16 cellular contexts compared by ENCODE assay signal in genomic region chr22:49815641-49816071, GRCh38. TPM values are rescaled to one million over a fixed set of nuclear protein-coding genes. Genes with fewer than 3 reads are reported as not detected.
DNase-seq lines count a peak whose midpoint lies in the region; ATAC-seq and TF ChIP-seq lines count a peak whose summit lies in the region.
"Had no signal": no experiment of that assay in that cellular context is flagged by ENCODE, and none has a peak within 500 bp of the region (broad histone marks: within the 10 kb centered on the region; RNA-seq: fewer than 3 reads in every experiment).

No MANE protein-coding gene starts in this region.

- intact Hi-C loops in sigmoid colon (cut with DNase I) = no loop called here

- ATAC-seq in activated T-helper 17 cell treated with anti-CD3 and anti-CD28 coated beads, Interleukin-2, amount 50 U/mL, for 72 hours (replicated peaks) = peak; percentile 96
- ATAC-seq in HG03342 (IDR thresholded peaks at IDR 0.05; ENCODE audit: unreplicated experiment) (no peak), GM18861 (IDR thresholded peaks at IDR 0.05; ENCODE audit: unreplicated experiment) (no peak)
- ATAC-seq: sciatic nerve had no signal

- 82 to 88% methylated on average over 15 of the region's 15 CpGs for WGBS in sigmoid colon, 2 donors

- H3K9me3 ChIP-seq in BLaER1 treated with 17β-estradiol and CSF1 and Interleukin-3, amounts not matched to agents 10 nM and 100 nM (replicated peaks in 1 of 11) = no peaks in the 10 kb centered on the region
- H3K9me3 ChIP-seq in sigmoid colon = no peaks in the 10 kb centered on the region

- H4K20me1 ChIP-seq in BLaER1 treated with 17β-estradiol and CSF1 and Interleukin-3, amounts not matched to agents 10 nM and 100 nM = peaks cover 100% of the 10 kb centered on the region in 11 experiments

- no peaks in the 10 kb centered on the region for H3K27me3 ChIP-seq in BLaER1 treated with 17β-estradiol and CSF1 and Interleukin-3, amounts not matched to agents 10 nM and 100 nM
- H3K27me3 ChIP-seq in sigmoid colon = no peaks in the 10 kb centered on the region
- H3K27me3 ChIP-seq: cardiac muscle cell had no signal

- H3K36me3 Mint-ChIP-seq in activated T-helper 17 cell treated with anti-CD3 and anti-CD28 coated beads, Interleukin-2, amount 50 U/mL, for 72 hours (ENCODE audit: low read depth) = peaks cover 81% of the 10 kb centered on the region

- in situ Hi-C loops in G401 (cut with HindIII; ENCODE audit: low sequenced_read_pairs) = no loop called here

- peak overlapping the region; percentile 75 for H3K4me3 Mint-ChIP-seq in activated T-helper 17 cell treated with anti-CD3 and anti-CD28 coated beads, Interleukin-2, amount 50 U/mL, for 72 hours
- H3K4me3 Mint-ChIP-seq: natural killer cell treated with Interleukin-12 subunit alpha and Interleukin-12 subunit beta and Interleukin-15 and Interleukin-18, amount 100 ng/mL, for 72 hours had no signal

- no peak overlapping the region for H3K27ac ChIP-seq in BLaER1 treated with 17β-estradiol and CSF1 and Interleukin-3, amounts not matched to agents 10 nM and 100 nM
- H3K27ac ChIP-seq in sigmoid colon = peak overlapping the region in 1 of 4 donors; percentile 27
- H3K27ac ChIP-seq: cardiac muscle cell had no signal

- peak overlapping the region; percentile 64 for H3K27ac Mint-ChIP-seq in activated T-helper 17 cell treated with anti-CD3 and anti-CD28 coated beads, Interleukin-2, amount 50 U/mL, for 72 hours
- H3K27ac Mint-ChIP-seq: natural killer cell treated with Interleukin-12 subunit alpha and Interleukin-12 subunit beta and Interleukin-15 and Interleukin-18, amount 100 ng/mL, for 72 hours had no signal

- DNase-seq in G401 (ENCODE audit: low spot score) = peak; percentile 71
- peak; percentile 22 for DNase-seq in kidney glomerular epithelial cell (lab: John Stamatoyannopoulos, UW)
- no peak for DNase-seq in sigmoid colon
- no peak for DNase-seq in EL
- DNase-seq: HCEC 1CT, head of caudate nucleus, Kasumi-1, NCI-H2029 treated with DMSO at 0.1 percent for 48 hours, SIG-M5 had no signal

- no peak for TF ChIP-seq EP300 in sigmoid colon (IDR thresholded peaks at IDR 0.05)

- peaks cover 49% of the 10 kb centered on the region for H3K4me1 Mint-ChIP-seq in activated T-helper 17 cell treated with anti-CD3 and anti-CD28 coated beads, Interleukin-2, amount 50 U/mL, for 72 hours

- no peak for TF ChIP-seq POLR2A in sigmoid colon (IDR thresholded peaks at IDR 0.05)

- H3K4me1 ChIP-seq in BLaER1 treated with 17β-estradiol and CSF1 and Interleukin-3, amounts not matched to agents 10 nM and 100 nM = peaks cover 22 to 57% (median 49%) of the 10 kb centered on the region in 10 experiments
- H3K4me1 ChIP-seq in sigmoid colon = peaks cover 0 to 87% (median 85%) of the 10 kb centered on the region in 4 donors

- H3K36me3 ChIP-seq in BLaER1 treated with 17β-estradiol and CSF1 and Interleukin-3, amounts not matched to agents 10 nM and 100 nM = peaks cover 74 to 98% (median 96%) of the 10 kb centered on the region in 11 experiments
- H3K36me3 ChIP-seq in sigmoid colon = peaks cover 0 to 53% (median 24%) of the 10 kb centered on the region in 4 donors

- no peaks in the 10 kb centered on the region for H3K9me3 Mint-ChIP-seq in activated T-helper 17 cell treated with anti-CD3 and anti-CD28 coated beads, Interleukin-2, amount 50 U/mL, for 72 hours
- H3K9me3 Mint-ChIP-seq: natural killer cell treated with Interleukin-12 subunit alpha and Interleukin-12 subunit beta and Interleukin-15 and Interleukin-18, amount 100 ng/mL, for 72 hours had no signal

- H3K9ac ChIP-seq in BLaER1 treated with 17β-estradiol and CSF1 and Interleukin-3, amounts not matched to agents 10 nM and 100 nM = no peak overlapping the region

- no peak overlapping the region for H3K4me3 ChIP-seq in BLaER1 treated with 17β-estradiol and CSF1 and Interleukin-3, amounts not matched to agents 10 nM and 100 nM
- no peak overlapping the region for H3K4me3 ChIP-seq in sigmoid colon
- H3K4me3 ChIP-seq: cardiac muscle cell had no signal

- no peak for TF ChIP-seq CTCF in sigmoid colon (IDR thresholded peaks at IDR 0.05)

- H3K4me2 ChIP-seq in BLaER1 treated with 17β-estradiol and CSF1 and Interleukin-3, amounts not matched to agents 10 nM and 100 nM = peak overlapping the region in 6 of 11 experiments; percentile 4 to 25 (median 12); a peak in 4 of 22 replicates

- no peaks in the 10 kb centered on the region for H3K27me3 Mint-ChIP-seq in activated T-helper 17 cell treated with anti-CD3 and anti-CD28 coated beads, Interleukin-2, amount 50 U/mL, for 72 hours
- H3K27me3 Mint-ChIP-seq: natural killer cell treated with Interleukin-12 subunit alpha and Interleukin-12 subunit beta and Interleukin-15 and Interleukin-18, amount 100 ng/mL, for 72 hours had no signal

RNA-seq across cellular contexts. Expression of gene BRD1, which starts 12.0 kb away (rescaled TPM):
- 19.3 and 27.5 TPM in 2 replicates for total RNA-seq in G401 (2014; rRNA removed; shearing (Covaris generic))
- 10 to 100 TPM; 43.4 to 43.8 TPM for total RNA-seq in activated T-helper 17 cell treated with anti-CD3 and anti-CD28 coated beads, Interleukin-2, amount 50 U/mL, for 72 hours
- total RNA-seq in sigmoid colon = 10 to 100 TPM; 31.1 to 52.6 (median 35.9) TPM
- polyA plus RNA-seq in sigmoid colon = 10 to 100 TPM; 12.6 to 21.5 (median 14.3) TPM

RNA-seq across cellular contexts. Expression of gene ZBED4, which starts 38.0 kb away (rescaled TPM):
- 10.0 and 12.8 TPM in 2 replicates for total RNA-seq in G401 (2014; rRNA removed; shearing (Covaris generic))
- total RNA-seq in activated T-helper 17 cell treated with anti-CD3 and anti-CD28 coated beads, Interleukin-2, amount 50 U/mL, for 72 hours = 10 to 100 TPM; 27.1 to 28.5 TPM
- 1 to 10 TPM; 3.9 to 7.5 (median 5.5) TPM for total RNA-seq in sigmoid colon
- polyA plus RNA-seq in sigmoid colon = 10 to 100 TPM in 1 of 3 donors, 1 to 10 TPM in 2; 2.4 to 10.5 (median 4.6) TPM

Comparison
In these comparisons a context has a peak if more than half of its experiments do, and no peak if none do; other contexts are left out.
1. DNase-seq: peak in G401 (single experiment) and kidney glomerular epithelial cell (single experiment); none in sigmoid colon (single experiment) and EL (single experiment).